ENCODE assay signal across 10 cellular contexts in genomic region chr6:29631209-29631810, GRCh38. TPM values are rescaled to one million over a fixed set of nuclear protein-coding genes. Genes with fewer than 3 reads are reported as not detected.
DNase-seq lines count a peak whose midpoint lies in the region; ATAC-seq and TF ChIP-seq lines count a peak whose summit lies in the region.
"Had no signal": no experiment of that assay in that cellular context is flagged by ENCODE, and none has a peak within 500 bp of the region (broad histone marks: within the 10 kb centered on the region; RNA-seq: fewer than 3 reads in every experiment).

No MANE protein-coding gene starts in this region.

- H3K27ac Mint-ChIP-seq in Caco-2 (ENCODE audit: unreplicated experiment) (no peak overlapping the region), natural killer cell (peak overlapping the region in 1 of 2 donors; percentile 78)

- H3K4me1 ChIP-seq in Caco-2: 0 out of 2 replicates have a peak, but pooled peaks cover 5% of the 10 kb centered on the region
- H3K4me1 ChIP-seq: prostate gland had no signal

- no peaks in the 10 kb centered on the region for H3K36me3 ChIP-seq in Caco-2 (ENCODE audit: control insufficient read depth, insufficient read depth, low read length)
- H3K36me3 ChIP-seq: prostate gland had no signal

- H3K9me3 Mint-ChIP-seq in Caco-2 (ENCODE audit: unreplicated experiment) (no peaks in the 10 kb centered on the region), natural killer cell (no peaks in the 10 kb centered on the region)

- POLR2A ChIA-PET in Caco-2 (lab: Charles Lee): no interaction called here

- no peak for ATAC-seq in natural killer cell
- ATAC-seq in HG03342 (IDR thresholded peaks at IDR 0.05; ENCODE audit: unreplicated experiment): no peak

- intact Hi-C loops in Caco-2 (cut with micrococcal nuclease; ENCODE audit: unreplicated experiment): no loop called here
- intact Hi-C loops in natural killer cell (cut with micrococcal nuclease): no loop called here

- H3K27me3 ChIP-seq in Caco-2 (replicated peaks; ENCODE audit: control insufficient read depth, insufficient read depth, low read length): no peaks in the 10 kb centered on the region

- BruUV-seq in Caco-2 (replicated peaks; lab: Mats Ljungman, UMichigan): no TSS peak

- H3K27me3 Mint-ChIP-seq in Caco-2 (ENCODE audit: insufficient read depth, unreplicated experiment) (peaks cover 33% of the 10 kb centered on the region), natural killer cell (ENCODE audit: low read depth in 2 of 2) (peaks cover 50 to 57% of the 10 kb centered on the region in 2 donors)

- H3K4me3 ChIP-seq in Caco-2 (ENCODE audit: low read depth, low read length): no peak overlapping the region

- no peaks in the 10 kb centered on the region for H3K36me3 Mint-ChIP-seq in Caco-2 (ENCODE audit: insufficient read depth, unreplicated experiment)
- H3K36me3 Mint-ChIP-seq in natural killer cell: no peaks in the 10 kb centered on the region

- H3K4me1 Mint-ChIP-seq in Caco-2 (ENCODE audit: low read depth, unreplicated experiment) (peaks cover 14% of the 10 kb centered on the region), natural killer cell (peaks cover 20 to 39% of the 10 kb centered on the region in 2 donors)

- TF ChIP-seq CTCF in Caco-2 (IDR thresholded peaks at IDR 0.05; ENCODE audit: insufficient read depth in 1 of 2, low read depth in 1 of 2, low read length in 1 of 2, severe bottlenecking in 1 of 2, unreplicated experiment in 1 of 2) (no peak), natural killer cell (IDR thresholded peaks at IDR 0.05) (no peak)

- no peak for DNase-seq in Caco-2
- peak; percentile 63 for DNase-seq in NCI-H2227 (lab: John Stamatoyannopoulos, UW; ENCODE audit: unreplicated experiment)
- DNase-seq in cerebellar cortex (ENCODE audit: low spot score): peak; percentile 28
- no peak for DNase-seq in natural killer cell
- DNase-seq in NCI-H2081 (lab: John Stamatoyannopoulos, UW): no peak
- no peak for DNase-seq in cortex of kidney (lab: John Stamatoyannopoulos, UW)
- DNase-seq in SHP77 (lab: John Stamatoyannopoulos, UW): no peak
- DNase-seq: foreskin melanocyte had no signal

- no peaks in the 10 kb centered on the region for H3K9me3 ChIP-seq in Caco-2
- H3K9me3 ChIP-seq: prostate gland had no signal

- H3K4me3 Mint-ChIP-seq in Caco-2 (ENCODE audit: unreplicated experiment) (peak overlapping the region; percentile 82), natural killer cell (peak overlapping the region; percentile 90)

- CTCF ChIA-PET in Caco-2 (lab: Charles Lee): no interaction called here

RNA-seq across cellular contexts. Expression of gene GABBR1, which starts 1.7 kb away (rescaled TPM):
- total RNA-seq in Caco-2 (2022) (3.3 and 4.1 TPM in 2 replicates), natural killer cell (10 to 100 TPM in 2 of 3 donors, 1 to 10 TPM in 1; 7.6 to 12.8 (median 10.9) TPM)

RNA-seq across cellular contexts. Expression of gene MOG, which starts 25.6 kb away (rescaled TPM):
- total RNA-seq in Caco-2 (2022): not detected in 2 replicates
- total RNA-seq in natural killer cell: not detected
- total RNA-seq: prostate gland had no signal

RNA-seq across cellular contexts. Expression of gene OR2H2, which starts 46.4 kb away (rescaled TPM):
- not detected in 2 replicates for total RNA-seq in Caco-2 (2022)
- not detected for total RNA-seq in natural killer cell
- total RNA-seq: prostate gland had no signal

RNA-seq across cellular contexts. Expression of gene ZFP57, which starts 49.6 kb away (rescaled TPM):
- total RNA-seq in Caco-2 (2022): not detected in 2 replicates
- total RNA-seq in natural killer cell: 10 to 100 TPM in 1 of 3 donors, 1 to 10 TPM in 1, not detected in 1; 2.9 to 12.8 TPM

Comparison
In these comparisons a context has a peak if more than half of its experiments do, and no peak if none do; other contexts are left out.
1. DNase-seq: peak in NCI-H2227 (single experiment) and cerebellar cortex (single experiment); none in Caco-2 (0 of 2), natural killer cell (single experiment), NCI-H2081 (0 of 2), cortex of kidney (single experiment) and SHP77 (0 of 2).